In the genomic region with DNA sequence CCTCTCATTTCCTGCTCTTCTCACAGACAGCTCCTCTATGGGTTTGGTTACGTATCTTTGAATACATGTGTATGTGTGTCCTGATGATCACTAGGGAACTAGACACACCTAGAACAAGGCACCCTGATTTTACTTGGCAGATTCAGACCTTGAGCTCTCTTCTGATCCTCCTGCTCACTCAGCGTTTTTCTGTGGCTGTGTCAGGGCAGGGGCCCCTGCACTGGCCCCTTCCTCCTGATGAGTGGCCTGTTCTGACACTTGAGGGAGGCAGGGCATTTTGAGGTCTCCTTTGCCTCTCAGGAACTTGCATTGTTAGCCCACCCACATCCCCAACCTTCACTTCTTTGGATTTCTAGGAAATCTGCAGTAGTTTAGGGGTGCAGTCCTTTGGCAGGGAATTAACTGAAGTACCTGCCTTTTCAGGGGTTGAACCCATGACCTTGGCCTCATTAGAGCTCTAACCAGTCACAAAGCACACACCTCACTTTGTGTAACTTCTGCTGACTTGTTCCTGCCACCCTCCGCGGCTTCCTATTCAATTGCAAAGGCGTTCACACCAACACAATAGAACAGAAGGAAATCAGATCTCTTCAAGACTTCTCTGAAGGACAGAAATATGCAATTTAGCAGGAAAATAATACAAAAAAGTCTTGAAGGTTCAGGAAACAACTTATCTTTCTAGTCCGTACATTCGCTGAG, we compare ENCODE assay signal across 20 cellular contexts. TPM values are rescaled to one million over a fixed set of nuclear protein-coding genes. Genes with fewer than 3 reads are reported as not detected.
A peak's percentile ranks its signal among the peaks of the same experiment; 100 is the strongest.
DNase-seq lines count a peak whose midpoint lies in the region; ATAC-seq, FAIRE-seq and TF ChIP-seq lines count a peak whose summit lies in the region.
"Had no signal": no experiment of that assay in that cellular context is flagged by ENCODE, and none has a peak within 500 bp of the region (broad histone marks: within the 10 kb centered on the region; RNA-seq: fewer than 3 reads in every experiment).

No MANE protein-coding gene starts in this region.

- no peak overlapping the region for H3K4me3 ChIP-seq in right atrium auricular region
- peak overlapping the region; percentile 75 for H3K4me3 ChIP-seq in SK-N-MC
- H3K4me3 ChIP-seq in iPS-20b (ENCODE audit: low read length): peak overlapping the region; percentile 59
- H3K4me3 ChIP-seq in effector memory CD4-positive, alpha-beta T cell (ENCODE audit: insufficient read depth, low read depth, low read length, poor library complexity, severe bottlenecking): no peak overlapping the region
- no peak overlapping the region for H3K4me3 ChIP-seq in small intestine (ENCODE audit: low read depth in 1 of 2, low read length in 2 of 2)
- H3K4me3 ChIP-seq: Peyer's patch had no signal

- no peaks in the 10 kb centered on the region for H3K27me3 ChIP-seq in right atrium auricular region
- H3K27me3 ChIP-seq in iPS-20b (ENCODE audit: insufficient read depth, low read length): peaks cover 68% of the 10 kb centered on the region
- H3K27me3 ChIP-seq in effector memory CD4-positive, alpha-beta T cell (replicated peaks; ENCODE audit: control insufficient read depth, insufficient read depth, low read length, poor library complexity, severe bottlenecking): no peaks in the 10 kb centered on the region
- no peaks in the 10 kb centered on the region for H3K27me3 ChIP-seq in small intestine (ENCODE audit: control insufficient read depth in 2 of 2, insufficient read depth in 2 of 2, low read length in 2 of 2)
- H3K27me3 ChIP-seq: neutrophil, Peyer's patch had no signal

- H3K27ac ChIP-seq in right atrium auricular region: no peak overlapping the region
- peak overlapping the region; percentile 91 for H3K27ac ChIP-seq in SK-N-MC
- H3K27ac ChIP-seq in iPS-20b (ENCODE audit: low read length): no peak overlapping the region
- H3K27ac ChIP-seq in effector memory CD4-positive, alpha-beta T cell (ENCODE audit: insufficient read depth, low read length, poor library complexity, severe bottlenecking): no peak overlapping the region
- H3K27ac ChIP-seq in small intestine (ENCODE audit: low read depth in 1 of 2, low read length in 1 of 2): no peak overlapping the region
- H3K27ac ChIP-seq: neutrophil, Peyer's patch had no signal

- intact Hi-C loops in left ventricle myocardium superior (cut with micrococcal nuclease): no loop called here

- H3K4me1 ChIP-seq in right atrium auricular region (peaks cover 0 to 3% of the 10 kb centered on the region in 2 donors), iPS-20b (ENCODE audit: insufficient read depth, low read length) (peaks cover 27% of the 10 kb centered on the region), small intestine (ENCODE audit: control insufficient read depth in 2 of 2, insufficient read depth in 1 of 2, low read depth in 1 of 2, low read length in 1 of 2) (no peaks in the 10 kb centered on the region)
- no peaks in the 10 kb centered on the region for H3K4me1 ChIP-seq in effector memory CD4-positive, alpha-beta T cell (ENCODE audit: control insufficient read depth, insufficient read depth, low read length, poor library complexity, severe bottlenecking)

- peak overlapping the region; percentile 56 for H3K9ac ChIP-seq in SK-N-MC (ENCODE audit: insufficient read length)
- peak overlapping the region; percentile 38; the same call in 1 of the 2 replicates for H3K9ac ChIP-seq in iPS-20b (ENCODE audit: low read depth, low read length)

- H3K9me3 ChIP-seq in right atrium auricular region (no peaks in the 10 kb centered on the region), SK-N-MC (ENCODE audit: low read depth, low read length) (no peaks in the 10 kb centered on the region), iPS-20b (ENCODE audit: insufficient read depth, low read depth, low read length) (no peaks in the 10 kb centered on the region), small intestine (ENCODE audit: control insufficient read depth, low read depth) (no peaks in the 10 kb centered on the region)
- no peaks in the 10 kb centered on the region for H3K9me3 ChIP-seq in effector memory CD4-positive, alpha-beta T cell (ENCODE audit: control insufficient read depth, low read length)
- H3K9me3 ChIP-seq: neutrophil, Peyer's patch had no signal

- ATAC-seq in left ventricle myocardium superior: peak; percentile 26
- ATAC-seq: activated naive CD4-positive, alpha-beta T cell treated with anti-CD3 and anti-CD28 coated beads, Interleukin-2, amount 50 U/mL, for 72 hours; activated T-cell treated with anti-CD3 and anti-CD28 coated beads, Interleukin-2, amount 50 U/mL, for 4 hours; CD8-positive, alpha-beta T cell; stimulated activated naive CD8-positive, alpha-beta T cell treated with anti-CD3 and anti-CD28 coated beads, Interleukin-15, Interleukin-2, amounts not matched to agents 100 U/mL and 50 U/mL, for 24 hours had no signal

- no peak for FAIRE-seq in small intestine (lab: Jason Lieb, UNC)
- FAIRE-seq: urothelium cell line had no signal

- no peak for TF ChIP-seq CTCF in right atrium auricular region (IDR thresholded peaks at IDR 0.05)

- WGBS in small intestine, 3 donors: 83 to 89% (median 83%) methylated on average over 7 of the region's 7 CpGs

- no peak for DNase-seq in left ventricle myocardium superior
- no peak for DNase-seq in right atrium auricular region (ENCODE audit: low spot score)
- DNase-seq in SK-N-MC (ENCODE audit: low read depth, low spot score): no peak
- no peak for DNase-seq in effector memory CD4-positive, alpha-beta T cell
- no peak for DNase-seq in ureter (ENCODE audit: low spot score)
- no peak for DNase-seq in small intestine
- no peak for DNase-seq in NCI-H510A (lab: John Stamatoyannopoulos, UW)
- DNase-seq: activated CD4-positive, alpha-beta memory T cell treated with anti-CD3 and anti-CD28 coated beads, Interleukin-2, amount 10 ng/mL, durations not matched to agents 7 days and 5 days; activated T-cell treated with anti-CD3 and anti-CD28 coated beads, Interleukin-2, amount 50 U/mL, for 4 hours; CD8-positive, alpha-beta T cell; kidney glomerular epithelial cell; NCI-H2081; NCI-H82; Peyer's patch; retina; stimulated activated naive CD8-positive, alpha-beta T cell treated with anti-CD3 and anti-CD28 coated beads, Interleukin-15, Interleukin-2, amounts not matched to agents 100 U/mL and 50 U/mL, for 24 hours had no signal

- H3K36me3 ChIP-seq in right atrium auricular region (no peaks in the 10 kb centered on the region), SK-N-MC (ENCODE audit: insufficient read depth, low read length) (0 out of 2 replicates have a peak, but pooled peaks cover 5% of the 10 kb centered on the region), iPS-20b (ENCODE audit: insufficient read depth, low read depth, low read length) (no peaks in the 10 kb centered on the region), small intestine (ENCODE audit: control insufficient read depth in 2 of 2, insufficient read depth in 2 of 2, low read length in 2 of 2) (no peaks in the 10 kb centered on the region)
- H3K36me3 ChIP-seq in effector memory CD4-positive, alpha-beta T cell (ENCODE audit: control insufficient read depth, insufficient read depth, low read length): no peaks in the 10 kb centered on the region
- H3K36me3 ChIP-seq: neutrophil, Peyer's patch had no signal

RNA-seq across cellular contexts. Expression of a gene that starts 8.8 kb away (rescaled TPM):
- total RNA-seq in left ventricle myocardium superior (234 TPM), right atrium auricular region (10 to 100 TPM in 1 of 2 donors, 1 to 10 TPM in 1; 6.2 to 89.5 TPM), ureter (48.8 TPM)
- polyA plus RNA-seq in small intestine: 10 to 100 TPM; 20.8 to 21.3 (median 21.2) TPM

Comparison
In these comparisons a context has a peak if more than half of its experiments do, and no peak if none do; other contexts are left out.
1. H3K4me3 ChIP-seq: peak in SK-N-MC (single experiment) and iPS-20b (single experiment); none in right atrium auricular region (0 of 2), effector memory CD4-positive, alpha-beta T cell (single experiment) and small intestine (0 of 2).